ENCODE assay signal across 1 cellular context in genomic region chr1:9426291-9426711, GRCh38.
TF ChIP-seq lines count a peak whose summit lies in the region.

No MANE protein-coding gene starts in this region.

TF ChIP-seq in H1, 55 proteins besides CTCF, POLR2A, EP300 and RAD21 (continued from another document):
- no peak for TF ChIP-seq ATF2 (IDR thresholded peaks at IDR 0.05; ENCODE audit: low read length)
TF ChIP-seq in H1: peak in this region for 0.
